27 cellular contexts compared by ENCODE assay signal in the genomic region with DNA sequence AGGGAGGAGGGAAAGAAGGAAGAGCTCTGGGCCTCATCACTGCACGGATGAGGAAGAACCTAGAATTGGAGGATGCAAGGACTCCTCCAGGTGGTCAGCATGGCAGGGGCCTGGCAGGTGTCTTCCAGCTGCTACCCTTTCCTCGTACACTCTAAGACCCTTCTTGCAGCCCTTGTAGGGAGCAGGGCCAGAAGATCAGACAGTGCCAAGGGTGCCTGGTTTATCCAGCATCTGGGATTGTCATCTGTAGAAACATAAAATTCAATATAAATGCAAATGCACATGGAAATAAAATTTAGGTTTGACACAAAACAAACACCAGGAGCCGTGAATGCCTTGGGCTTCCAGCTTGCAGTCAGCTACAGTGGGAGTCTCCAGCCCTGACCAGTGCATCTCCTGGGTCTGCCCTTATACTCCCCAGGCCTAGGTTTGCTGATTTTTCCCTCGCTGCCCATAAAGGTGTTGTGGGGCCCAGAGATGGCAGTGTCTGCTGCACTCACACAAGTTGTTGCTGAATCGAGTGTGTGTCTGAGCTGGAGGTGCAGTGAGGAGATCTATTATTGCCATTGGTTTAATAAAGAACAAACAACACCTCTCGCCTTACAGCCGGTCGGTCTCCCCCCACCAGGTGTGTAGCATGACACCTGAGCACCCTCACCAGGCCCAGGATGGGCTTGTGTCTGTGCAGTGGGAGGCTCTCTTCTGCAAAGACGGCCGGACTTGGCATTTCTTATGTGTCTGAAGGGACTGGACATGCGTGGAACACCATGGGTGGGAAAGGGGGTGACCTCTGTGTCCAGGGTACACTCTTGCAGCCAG.
A peak's percentile ranks its signal among the peaks of the same experiment; 100 is the strongest.
DNase-seq lines count a peak whose midpoint lies in the region; ATAC-seq and TF ChIP-seq lines count a peak whose summit lies in the region.
"Had no signal": no experiment of that assay in that cellular context is flagged by ENCODE, and none has a peak within 500 bp of the region (broad histone marks: within the 10 kb centered on the region; RNA-seq: fewer than 3 reads in every experiment).

No MANE protein-coding gene starts in this region.

- TF ChIP-seq CTCF in RWPE1 (conservative IDR thresholded peaks at IDR 0.05; ENCODE audit: low read depth) (no peak), glutamatergic neuron (IDR thresholded peaks at IDR 0.05; ENCODE audit: partially characterized antibody, unreplicated experiment) (no peak)

- peak overlapping the region; percentile 58 for H3K4me3 Mint-ChIP-seq in glutamatergic neuron (ENCODE audit: unreplicated experiment)
- H3K4me3 Mint-ChIP-seq: activated CD4-positive, alpha-beta T cell treated with anti-CD3 and anti-CD28 coated beads, Interleukin-2, amount 10 ng/mL, durations not matched to agents 7 days and 5 days; activated CD8-positive, alpha-beta memory T cell treated with anti-CD3 and anti-CD28 coated beads, Interleukin-2, amount 10 ng/mL, durations not matched to agents 7 days and 5 days; activated naive CD8-positive, alpha-beta T cell; activated T-helper 1 cell treated with anti-CD3 and anti-CD28 coated beads, Interleukin-12 subunit alpha, Interleukin-12 subunit beta, Interleukin-2, Interleukin-4 antibody, amounts not matched to agents 30 ng/mL and 10 ng/mL and 1 ng/mL, durations not matched to agents 14 hours and 24 hours and 36 hours; central memory CD8-positive, alpha-beta T cell had no signal

- peaks cover 6% of the 10 kb centered on the region for H3K36me3 Mint-ChIP-seq in glutamatergic neuron (ENCODE audit: unreplicated experiment)
- H3K36me3 Mint-ChIP-seq: activated CD8-positive, alpha-beta memory T cell treated with anti-CD3 and anti-CD28 coated beads, Interleukin-2, amount 10 ng/mL, durations not matched to agents 7 days and 5 days had no signal

- H3K27ac Mint-ChIP-seq in glutamatergic neuron (ENCODE audit: unreplicated experiment): peak overlapping the region; percentile 65
- H3K27ac Mint-ChIP-seq: activated CD4-positive, alpha-beta T cell treated with anti-CD3 and anti-CD28 coated beads, Interleukin-2, amount 10 ng/mL, durations not matched to agents 7 days and 5 days; activated naive CD8-positive, alpha-beta T cell; activated T-helper 1 cell treated with anti-CD3 and anti-CD28 coated beads, Interleukin-12 subunit alpha, Interleukin-12 subunit beta, Interleukin-2, Interleukin-4 antibody, amounts not matched to agents 30 ng/mL and 10 ng/mL and 1 ng/mL, durations not matched to agents 14 hours and 24 hours and 36 hours had no signal

- H3K27me3 Mint-ChIP-seq in glutamatergic neuron (ENCODE audit: unreplicated experiment): peaks cover 29% of the 10 kb centered on the region
- H3K27me3 Mint-ChIP-seq: activated CD4-positive, alpha-beta T cell treated with anti-CD3 and anti-CD28 coated beads, Interleukin-2, amount 10 ng/mL, durations not matched to agents 7 days and 5 days; activated CD8-positive, alpha-beta memory T cell treated with anti-CD3 and anti-CD28 coated beads, Interleukin-2, amount 10 ng/mL, durations not matched to agents 7 days and 5 days; activated naive CD8-positive, alpha-beta T cell; central memory CD8-positive, alpha-beta T cell; naive B cell had no signal

- H3K9me3 Mint-ChIP-seq in glutamatergic neuron (ENCODE audit: unreplicated experiment): peaks cover 37% of the 10 kb centered on the region
- H3K9me3 Mint-ChIP-seq: activated CD4-positive, alpha-beta T cell treated with anti-CD3 and anti-CD28 coated beads, Interleukin-2, amount 10 ng/mL, durations not matched to agents 7 days and 5 days; activated T-helper 1 cell treated with anti-CD3 and anti-CD28 coated beads, Interleukin-12 subunit alpha, Interleukin-12 subunit beta, Interleukin-2, Interleukin-4 antibody, amounts not matched to agents 30 ng/mL and 10 ng/mL and 1 ng/mL, durations not matched to agents 14 hours and 24 hours and 36 hours; central memory CD8-positive, alpha-beta T cell; naive B cell had no signal

- H3K4me1 Mint-ChIP-seq in glutamatergic neuron (ENCODE audit: low read depth, unreplicated experiment): peaks cover 42% of the 10 kb centered on the region

- ATAC-seq in HG02588 (IDR thresholded peaks at IDR 0.05; ENCODE audit: unreplicated experiment): no peak
- no peak for ATAC-seq in GM21529 (IDR thresholded peaks at IDR 0.05; ENCODE audit: unreplicated experiment)
- ATAC-seq: activated CD8-positive, alpha-beta memory T cell treated with anti-CD3 and anti-CD28 coated beads, Interleukin-2, amount 10 ng/mL, durations not matched to agents 7 days and 5 days; left ventricle myocardium superior had no signal

- DNase-seq in NCI-H2171 treated with DMSO at 0.1 percent for 48 hours (lab: John Stamatoyannopoulos, UW) (peak; percentile 9), NCI-H2171 (lab: John Stamatoyannopoulos, UW) (no peak), COLO668 (lab: John Stamatoyannopoulos, UW; ENCODE audit: unreplicated experiment) (peak; percentile 34), RWPE1 (ENCODE audit: low spot score) (no peak), glutamatergic neuron (no peak), NCI-H187 treated with DMSO at 0.1 percent for 48 hours (lab: John Stamatoyannopoulos, UW) (no peak)
- DNase-seq: activated CD4-positive, alpha-beta T cell treated with anti-CD3 and anti-CD28 coated beads, Interleukin-2, amount 10 ng/mL, durations not matched to agents 7 days and 5 days; activated CD8-positive, alpha-beta memory T cell treated with anti-CD3 and anti-CD28 coated beads, Interleukin-2, amount 10 ng/mL, durations not matched to agents 7 days and 5 days; DND-41; IMR-90; islet precursor cell; left ventricle myocardium superior; naive B cell; NCI-H1105; NCI-H1930; NCI-H446; PC-9; Right ventricle myocardium superior; stimulated activated naive CD4-positive, alpha-beta T cell treated with Interleukin-2 at 50 U/mL for 16 hours; T-helper 9 cell had no signal

- CTCF ChIA-PET in RWPE1 (lab: Yijun Ruan, JAX): interaction anchor here (0.6 kb wide), 1 partner anchor 292 kb away, joined by 3 read pairs; no protein-coding TSS in a partner anchor

- H3K27ac ChIP-seq in RWPE1: peak overlapping the region; percentile 13
- H3K27ac ChIP-seq: PC-9, vagina, VCaP had no signal

- POLR2A ChIA-PET in RWPE1 (lab: Yijun Ruan, JAX; ENCODE audit: low non-redundant PET): no interaction called here

Comparison
In these comparisons a context has a peak if more than half of its experiments do, and no peak if none do; other contexts are left out.
1. DNase-seq: peak in NCI-H2171 treated with DMSO at 0.1 percent for 48 hours (single experiment) and COLO668 (single experiment); none in NCI-H2171 (single experiment), RWPE1 (single experiment), glutamatergic neuron (single experiment) and NCI-H187 treated with DMSO at 0.1 percent for 48 hours (single experiment).